ENCODE assay signal across 1 cellular context in the genomic region with DNA sequence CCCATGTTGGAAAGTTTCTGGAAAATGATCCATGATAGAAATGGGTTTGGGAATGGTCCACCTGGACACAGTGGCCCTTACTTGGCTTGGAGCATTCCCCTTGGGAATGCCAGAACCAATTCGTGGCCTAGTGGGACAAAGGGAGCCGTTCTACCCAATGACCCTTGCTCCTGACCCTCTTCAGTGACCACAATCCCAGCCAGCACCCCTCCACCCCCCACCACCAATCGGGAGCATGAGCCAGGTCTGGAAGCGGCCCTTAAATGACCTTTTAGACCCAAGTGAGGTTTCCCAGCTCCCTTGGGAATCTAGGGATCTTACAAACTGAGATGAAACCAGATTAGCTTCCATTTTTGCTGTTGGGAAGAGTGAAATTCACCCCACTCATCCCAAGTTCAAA.
TF ChIP-seq lines count a peak whose summit lies in the region.

No MANE protein-coding gene starts in this region.

TF ChIP-seq in IMR-90, 13 proteins besides CTCF, POLR2A, EP300 and RAD21 (continued from another document):
- TF ChIP-seq, protein P1, sequence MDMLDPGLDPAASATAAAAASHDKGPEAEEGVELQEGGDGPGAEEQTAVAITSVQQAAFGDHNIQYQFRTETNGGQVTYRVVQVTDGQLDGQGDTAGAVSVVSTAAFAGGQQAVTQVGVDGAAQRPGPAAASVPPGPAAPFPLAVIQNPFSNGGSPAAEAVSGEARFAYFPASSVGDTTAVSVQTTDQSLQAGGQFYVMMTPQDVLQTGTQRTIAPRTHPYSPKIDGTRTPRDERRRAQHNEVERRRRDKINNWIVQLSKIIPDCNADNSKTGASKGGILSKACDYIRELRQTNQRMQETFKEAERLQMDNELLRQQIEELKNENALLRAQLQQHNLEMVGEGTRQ (IDR thresholded peaks at IDR 0.05; ENCODE audit: low read depth, low read length), result no peak
- TF ChIP-seq MAFK (IDR thresholded peaks at IDR 0.05; ENCODE audit: low read depth, low read length) (no peak), FOS (IDR thresholded peaks at IDR 0.05; ENCODE audit: low read depth, low read length) (no peak), MXI1 (IDR thresholded peaks at IDR 0.05; ENCODE audit: borderline replicate concordance, low read depth, low read length) (no peak), CEBPB (IDR thresholded peaks at IDR 0.05; ENCODE audit: low read depth, low read length) (no peak), NFE2L2 (IDR thresholded peaks at IDR 0.05; ENCODE audit: low read depth, low read length) (no peak)
TF ChIP-seq in IMR-90: peak in this region for 0.
